1 cellular context compared by ENCODE assay signal in the genomic region with DNA sequence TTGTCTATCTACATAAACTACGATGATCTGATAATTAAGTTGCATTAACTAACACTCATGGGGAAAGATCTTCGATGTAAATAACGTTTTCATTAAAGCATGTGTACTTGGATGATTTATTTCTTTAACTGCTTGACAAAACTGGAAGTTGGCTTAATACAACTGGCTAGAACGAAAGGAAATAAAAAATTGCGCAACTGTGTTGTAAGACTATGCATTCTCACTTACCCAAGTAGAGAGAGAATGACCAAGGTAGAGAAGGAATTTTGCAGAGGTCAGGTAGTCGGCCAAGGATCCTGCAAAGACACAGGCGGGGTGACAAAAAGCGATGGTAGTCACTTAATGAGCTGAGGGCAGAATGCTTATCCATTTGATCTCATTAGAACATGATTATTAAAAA.
TF ChIP-seq lines count a peak whose summit lies in the region.

No MANE protein-coding gene starts in this region.

TF ChIP-seq in HepG2, 621 proteins besides CTCF, POLR2A, EP300 and RAD21 (continued from another document):
- TF ChIP-seq ZNF672 (CRISPR knock-in tag; IDR thresholded peaks at IDR 0.05), result no peak
- no peak for TF ChIP-seq MXI1 (IDR thresholded peaks at IDR 0.05; ENCODE audit: borderline replicate concordance, low read depth, low read length)
- TF ChIP-seq, protein P1, sequence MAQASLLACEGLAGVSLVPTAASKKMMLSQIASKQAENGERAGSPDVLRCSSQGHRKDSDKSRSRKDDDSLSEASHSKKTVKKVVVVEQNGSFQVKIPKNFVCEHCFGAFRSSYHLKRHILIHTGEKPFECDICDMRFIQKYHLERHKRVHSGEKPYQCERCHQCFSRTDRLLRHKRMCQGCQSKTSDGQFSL (CRISPR knock-in tag; IDR thresholded peaks at IDR 0.05), result no peak
- no peak for TF ChIP-seq ZNF709 (CRISPR knock-in tag; IDR thresholded peaks at IDR 0.05)
- TF ChIP-seq ATRX (CRISPR knock-in tag; IDR thresholded peaks at IDR 0.05; ENCODE audit: borderline replicate concordance), result no peak
- TF ChIP-seq U2AF2 (IDR thresholded peaks at IDR 0.05; ENCODE audit: low read depth, low read length), result no peak
- no peak for TF ChIP-seq RFX1 (IDR thresholded peaks at IDR 0.05)
- TF ChIP-seq LCORL (IDR thresholded peaks at IDR 0.05), result no peak
- TF ChIP-seq LCORL (CRISPR knock-in tag; IDR thresholded peaks at IDR 0.05), result no peak
- TF ChIP-seq POLR2G (IDR thresholded peaks at IDR 0.05; ENCODE audit: low read depth, low read length), result no peak
- TF ChIP-seq ZFX (CRISPR knock-in tag; IDR thresholded peaks at IDR 0.05; ENCODE audit: low read depth), result no peak
- TF ChIP-seq ZNF616 (CRISPR knock-in tag; IDR thresholded peaks at IDR 0.05; ENCODE audit: low read depth), result 0 out of 2 replicates have a peak, but pooled peaks have one; percentile 15
- TF ChIP-seq ZNF3 (CRISPR knock-in tag; IDR thresholded peaks at IDR 0.05), result no peak
- no peak for TF ChIP-seq NFRKB (IDR thresholded peaks at IDR 0.05)
- peak; percentile 92 for TF ChIP-seq CEBPG (CRISPR knock-in tag; IDR thresholded peaks at IDR 0.05)
- TF ChIP-seq YEATS4 (CRISPR knock-in tag; IDR thresholded peaks at IDR 0.05; ENCODE audit: borderline replicate concordance), result no peak
- TF ChIP-seq, protein P2, sequence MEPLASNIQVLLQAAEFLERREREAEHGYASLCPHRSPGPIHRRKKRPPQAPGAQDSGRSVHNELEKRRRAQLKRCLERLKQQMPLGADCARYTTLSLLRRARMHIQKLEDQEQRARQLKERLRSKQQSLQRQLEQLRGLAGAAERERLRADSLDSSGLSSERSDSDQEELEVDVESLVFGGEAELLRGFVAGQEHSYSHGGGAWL (CRISPR knock-in tag; IDR thresholded peaks at IDR 0.05), result no peak
- TF ChIP-seq AKAP8 (CRISPR knock-in tag; IDR thresholded peaks at IDR 0.05), result no peak
- no peak for TF ChIP-seq ELF4 (CRISPR knock-in tag; IDR thresholded peaks at IDR 0.05; ENCODE audit: borderline replicate concordance)
- no peak for TF ChIP-seq ZNF781 (CRISPR knock-in tag; IDR thresholded peaks at IDR 0.05; ENCODE audit: borderline replicate concordance, not compliant biosample characterization)
- TF ChIP-seq RFXANK (CRISPR knock-in tag; IDR thresholded peaks at IDR 0.05), result no peak
- no peak for TF ChIP-seq TEAD2 (CRISPR knock-in tag; IDR thresholded peaks at IDR 0.05)
- no peak for TF ChIP-seq IKZF1 (IDR thresholded peaks at IDR 0.05)
- peak; percentile 16; the same call in 1 of the 2 replicates for TF ChIP-seq SMC3 (IDR thresholded peaks at IDR 0.05; ENCODE audit: low read length)
- TF ChIP-seq ZFP36L1 (CRISPR knock-in tag; IDR thresholded peaks at IDR 0.05), result no peak
- TF ChIP-seq ZNF33A (CRISPR knock-in tag; IDR thresholded peaks at IDR 0.05; ENCODE audit: borderline replicate concordance), result no peak
- no peak for TF ChIP-seq HDAC1 (CRISPR knock-in tag; IDR thresholded peaks at IDR 0.05)
- no peak for TF ChIP-seq ZNF782 (CRISPR knock-in tag; IDR thresholded peaks at IDR 0.05; ENCODE audit: borderline replicate concordance)
- TF ChIP-seq CEBPB (IDR thresholded peaks at IDR 0.05; ENCODE audit: borderline replicate concordance, low read depth, low read length), result peak; percentile 98
- TF ChIP-seq, protein P3, sequence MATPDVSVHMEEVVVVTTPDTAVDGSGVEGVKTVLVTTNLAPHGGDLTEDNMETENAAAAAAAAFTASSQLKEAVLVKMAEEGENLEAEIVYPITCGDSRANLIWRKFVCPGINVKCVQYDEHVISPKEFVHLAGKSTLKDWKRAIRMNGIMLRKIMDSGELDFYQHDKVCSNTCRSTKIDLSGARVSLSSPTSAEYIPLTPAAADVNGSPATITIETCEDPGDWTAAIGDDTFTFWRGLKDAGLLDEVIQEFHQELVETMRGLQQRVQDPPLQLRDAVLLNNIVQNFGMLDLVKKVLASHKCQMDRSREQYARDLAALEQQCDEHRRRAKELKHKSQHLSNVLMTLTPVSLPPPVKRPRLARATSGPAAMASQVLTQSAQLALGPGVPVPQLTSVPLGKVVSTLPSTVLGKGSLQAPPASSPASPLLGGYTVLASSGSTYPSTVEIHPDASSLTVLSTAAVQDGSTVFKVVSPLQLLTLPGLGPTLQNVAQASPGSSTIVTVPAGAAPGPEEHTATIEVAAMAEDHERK (CRISPR knock-in tag; IDR thresholded peaks at IDR 0.05; ENCODE audit: low read depth), result no peak
- TF ChIP-seq, protein P4, sequence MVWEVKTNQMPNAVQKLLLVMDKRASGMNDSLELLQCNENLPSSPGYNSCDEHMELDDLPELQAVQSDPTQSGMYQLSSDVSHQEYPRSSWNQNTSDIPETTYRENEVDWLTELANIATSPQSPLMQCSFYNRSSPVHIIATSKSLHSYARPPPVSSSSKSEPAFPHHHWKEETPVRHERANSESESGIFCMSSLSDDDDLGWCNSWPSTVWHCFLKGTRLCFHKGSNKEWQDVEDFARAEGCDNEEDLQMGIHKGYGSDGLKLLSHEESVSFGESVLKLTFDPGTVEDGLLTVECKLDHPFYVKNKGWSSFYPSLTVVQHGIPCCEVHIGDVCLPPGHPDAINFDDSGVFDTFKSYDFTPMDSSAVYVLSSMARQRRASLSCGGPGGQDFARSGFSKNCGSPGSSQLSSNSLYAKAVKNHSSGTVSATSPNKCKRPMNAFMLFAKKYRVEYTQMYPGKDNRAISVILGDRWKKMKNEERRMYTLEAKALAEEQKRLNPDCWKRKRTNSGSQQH (CRISPR knock-in tag; IDR thresholded peaks at IDR 0.05; ENCODE audit: low read depth), result no peak
- TF ChIP-seq, protein P5, sequence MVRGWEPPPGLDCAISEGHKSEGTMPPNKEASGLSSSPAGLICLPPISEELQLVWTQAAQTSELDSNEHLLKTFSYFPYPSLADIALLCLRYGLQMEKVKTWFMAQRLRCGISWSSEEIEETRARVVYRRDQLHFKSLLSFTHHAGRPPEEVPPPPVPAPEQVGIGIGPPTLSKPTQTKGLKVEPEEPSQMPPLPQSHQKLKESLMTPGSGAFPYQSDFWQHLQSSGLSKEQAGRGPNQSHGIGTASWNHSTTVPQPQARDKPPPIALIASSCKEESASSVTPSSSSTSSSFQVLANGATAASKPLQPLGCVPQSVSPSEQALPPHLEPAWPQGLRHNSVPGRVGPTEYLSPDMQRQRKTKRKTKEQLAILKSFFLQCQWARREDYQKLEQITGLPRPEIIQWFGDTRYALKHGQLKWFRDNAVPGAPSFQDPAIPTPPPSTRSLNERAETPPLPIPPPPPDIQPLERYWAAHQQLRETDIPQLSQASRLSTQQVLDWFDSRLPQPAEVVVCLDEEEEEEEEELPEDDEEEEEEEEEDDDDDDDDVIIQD (CRISPR knock-in tag; IDR thresholded peaks at IDR 0.05; ENCODE audit: low read depth), result 0 out of 2 replicates have a peak, but pooled peaks have one; percentile 11
- peak; percentile 99 for TF ChIP-seq ZFP1 (CRISPR knock-in tag; IDR thresholded peaks at IDR 0.05)
- TF ChIP-seq, protein P6, sequence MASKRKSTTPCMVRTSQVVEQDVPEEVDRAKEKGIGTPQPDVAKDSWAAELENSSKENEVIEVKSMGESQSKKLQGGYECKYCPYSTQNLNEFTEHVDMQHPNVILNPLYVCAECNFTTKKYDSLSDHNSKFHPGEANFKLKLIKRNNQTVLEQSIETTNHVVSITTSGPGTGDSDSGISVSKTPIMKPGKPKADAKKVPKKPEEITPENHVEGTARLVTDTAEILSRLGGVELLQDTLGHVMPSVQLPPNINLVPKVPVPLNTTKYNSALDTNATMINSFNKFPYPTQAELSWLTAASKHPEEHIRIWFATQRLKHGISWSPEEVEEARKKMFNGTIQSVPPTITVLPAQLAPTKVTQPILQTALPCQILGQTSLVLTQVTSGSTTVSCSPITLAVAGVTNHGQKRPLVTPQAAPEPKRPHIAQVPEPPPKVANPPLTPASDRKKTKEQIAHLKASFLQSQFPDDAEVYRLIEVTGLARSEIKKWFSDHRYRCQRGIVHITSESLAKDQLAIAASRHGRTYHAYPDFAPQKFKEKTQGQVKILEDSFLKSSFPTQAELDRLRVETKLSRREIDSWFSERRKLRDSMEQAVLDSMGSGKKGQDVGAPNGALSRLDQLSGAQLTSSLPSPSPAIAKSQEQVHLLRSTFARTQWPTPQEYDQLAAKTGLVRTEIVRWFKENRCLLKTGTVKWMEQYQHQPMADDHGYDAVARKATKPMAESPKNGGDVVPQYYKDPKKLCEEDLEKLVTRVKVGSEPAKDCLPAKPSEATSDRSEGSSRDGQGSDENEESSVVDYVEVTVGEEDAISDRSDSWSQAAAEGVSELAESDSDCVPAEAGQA (IDR thresholded peaks at IDR 0.05; ENCODE audit: low read depth), result no peak
- TF ChIP-seq, protein P6 (CRISPR knock-in tag; IDR thresholded peaks at IDR 0.05; ENCODE audit: borderline replicate concordance), result no peak
- TF ChIP-seq MEIS2 (CRISPR knock-in tag; IDR thresholded peaks at IDR 0.05), result no peak
- no peak for TF ChIP-seq ZNF235 (CRISPR knock-in tag; IDR thresholded peaks at IDR 0.05; ENCODE audit: borderline replicate concordance)
- TF ChIP-seq ZNF510 (CRISPR knock-in tag; IDR thresholded peaks at IDR 0.05; ENCODE audit: low read depth), result no peak
- TF ChIP-seq ESRRA (CRISPR knock-in tag; IDR thresholded peaks at IDR 0.05; ENCODE audit: low read depth), result no peak
